ENCODE assay signal across 8 cellular contexts in genomic region chr17:80859004-80859941, GRCh38.
DNase-seq lines count a peak whose midpoint lies in the region; ATAC-seq and TF ChIP-seq lines count a peak whose summit lies in the region.

No MANE protein-coding gene starts in this region.

- peaks cover 79% of the 10 kb centered on the region for H3K4me1 Mint-ChIP-seq in activated CD4-positive, alpha-beta T cell treated with anti-CD3 and anti-CD28 coated beads, Interleukin-2, amount 10 ng/mL, durations not matched to agents 24 days and 14 days
- H3K4me1 Mint-ChIP-seq in CD4-positive, alpha-beta T cell (ENCODE audit: low read depth), result peaks cover 44% of the 10 kb centered on the region

- POLR2A ChIA-PET in CD4-positive, alpha-beta T cell (lab: Charles Lee), result interaction anchor here (0.6 to 2.3 kb wide), 3 partner anchors 11 to 405 kb away, joined by 3 to 7 read pairs (median 6); no protein-coding TSS in a partner anchor

- peak in 3 of 9 donors; percentile 20 to 28 (median 22) for TF ChIP-seq CTCF in heart right ventricle (IDR thresholded peaks at IDR 0.05)
- TF ChIP-seq CTCF in CD4-positive, alpha-beta T cell (IDR thresholded peaks at IDR 0.05), result no peak

- WGBS in heart right ventricle, 2 donors, result 61 to 62% methylated on average over 40 of the region's 40 CpGs

- peaks cover 7% of the 10 kb centered on the region for H3K9me3 Mint-ChIP-seq in activated CD4-positive, alpha-beta T cell treated with anti-CD3 and anti-CD28 coated beads, Interleukin-2, amount 10 ng/mL, durations not matched to agents 24 days and 14 days
- peaks cover 10 to 16% of the 10 kb centered on the region in 2 donors for H3K9me3 Mint-ChIP-seq in activated naive CD4-positive, alpha-beta T cell treated with anti-CD3 and anti-CD28 coated beads, Interleukin-2, amount 50 U/mL, for 72 hours
- no peaks in the 10 kb centered on the region for H3K9me3 Mint-ChIP-seq in CD4-positive, alpha-beta T cell

- peak overlapping the region; percentile 59 for H3K4me3 Mint-ChIP-seq in activated CD4-positive, alpha-beta T cell treated with anti-CD3 and anti-CD28 coated beads, Interleukin-2, amount 10 ng/mL, durations not matched to agents 24 days and 14 days
- H3K4me3 Mint-ChIP-seq in CD4-positive, alpha-beta T cell, result no peak overlapping the region

- peaks cover 81% of the 10 kb centered on the region for H3K36me3 Mint-ChIP-seq in activated CD4-positive, alpha-beta T cell treated with anti-CD3 and anti-CD28 coated beads, Interleukin-2, amount 10 ng/mL, durations not matched to agents 24 days and 14 days (ENCODE audit: low read depth)
- H3K36me3 Mint-ChIP-seq in activated naive CD4-positive, alpha-beta T cell treated with anti-CD3 and anti-CD28 coated beads, Interleukin-2, amount 50 U/mL, for 72 hours, result peaks cover 65 to 80% of the 10 kb centered on the region in 2 donors
- peaks cover 62% of the 10 kb centered on the region for H3K36me3 Mint-ChIP-seq in CD4-positive, alpha-beta T cell (ENCODE audit: low read depth)

- DNase-seq in activated CD4-positive, alpha-beta T cell treated with anti-CD3 and anti-CD28 coated beads, Interleukin-2, amount 10 ng/mL, durations not matched to agents 24 days and 14 days, result no peak
- DNase-seq in activated CD4-positive, alpha-beta T cell treated with anti-CD3 and anti-CD28 coated beads, Interleukin-2, amount 50 U/mL, for 1 hour, result no peak
- no peak for DNase-seq in activated naive CD4-positive, alpha-beta T cell treated with anti-CD3 and anti-CD28 coated beads, Interleukin-2, amount 50 U/mL, for 72 hours (ENCODE audit: low spot score in 2 of 2)
- DNase-seq in heart right ventricle (peak; percentile 74 to 79), OCI-M2 (lab: John Stamatoyannopoulos, UW; ENCODE audit: unreplicated experiment) (no peak)
- DNase-seq in activated CD4-positive, CD25-positive, alpha-beta regulatory T cell treated with anti-CD3 and anti-CD28 coated beads, Interleukin-2, amount 50 U/mL, for 72 hours, result no peak
- DNase-seq in CD4-positive, alpha-beta T cell, result no peak

- peak overlapping the region; percentile 62 for H3K9ac ChIP-seq in skeletal muscle satellite cell (ENCODE audit: low read depth, low read length)

- H3K4me2 ChIP-seq in skeletal muscle satellite cell (ENCODE audit: low read length), result peak overlapping the region; percentile 50

- peak overlapping the region; percentile 91 for H3K27ac Mint-ChIP-seq in activated CD4-positive, alpha-beta T cell treated with anti-CD3 and anti-CD28 coated beads, Interleukin-2, amount 10 ng/mL, durations not matched to agents 24 days and 14 days
- H3K27ac Mint-ChIP-seq in activated naive CD4-positive, alpha-beta T cell treated with anti-CD3 and anti-CD28 coated beads, Interleukin-2, amount 50 U/mL, for 72 hours, result peak overlapping the region; percentile 98 to 100
- no peak overlapping the region for H3K27ac Mint-ChIP-seq in CD4-positive, alpha-beta T cell

- H3K4me3 ChIP-seq in heart right ventricle (no peak overlapping the region), skeletal muscle satellite cell (ENCODE audit: low read length) (no peak overlapping the region)

- intact Hi-C loops in activated CD4-positive, alpha-beta T cell treated with anti-CD3 and anti-CD28 coated beads, Interleukin-2, amount 10 ng/mL, durations not matched to agents 24 days and 14 days (cut with micrococcal nuclease), result loop anchor here (5.0 kb wide), 1 partner anchor 72 kb away; no protein-coding TSS in a partner anchor
- intact Hi-C loops in heart right ventricle (cut with DNase I), result no loop called here
- intact Hi-C loops in CD4-positive, alpha-beta T cell (cut with DNase I, micrococcal nuclease), result no loop called here

- H3K9me3 ChIP-seq in heart right ventricle, result peaks cover 0 to 4% (median 0%) of the 10 kb centered on the region in 11 donors
- H3K9me3 ChIP-seq in skeletal muscle satellite cell (replicated peaks; ENCODE audit: low read length), result no peaks in the 10 kb centered on the region
- no peaks in the 10 kb centered on the region for H3K9me3 ChIP-seq in CD4-positive, alpha-beta T cell (ENCODE audit: control insufficient read depth, low read length)

- H3K27me3 ChIP-seq in heart right ventricle (no peaks in the 10 kb centered on the region), skeletal muscle satellite cell (ENCODE audit: control insufficient read depth, insufficient read depth, low read length) (no peaks in the 10 kb centered on the region)
- H3K27me3 ChIP-seq in CD4-positive, alpha-beta T cell (ENCODE audit: control insufficient read depth, insufficient read depth, low read length), result no peaks in the 10 kb centered on the region

- CTCF ChIA-PET in CD4-positive, alpha-beta T cell (lab: Charles Lee), result interaction anchor here (0.6 kb wide), 1 partner anchor 130 kb away, joined by 3 read pairs; no protein-coding TSS in a partner anchor

- H3K27me3 Mint-ChIP-seq in activated CD4-positive, alpha-beta T cell treated with anti-CD3 and anti-CD28 coated beads, Interleukin-2, amount 10 ng/mL, durations not matched to agents 24 days and 14 days, result no peaks in the 10 kb centered on the region
- H3K27me3 Mint-ChIP-seq in CD4-positive, alpha-beta T cell, result no peaks in the 10 kb centered on the region

- H3K27ac ChIP-seq in heart right ventricle, result peak overlapping the region in 1 of 10 donors; percentile 8
- no peak overlapping the region for H3K27ac ChIP-seq in CD4-positive, alpha-beta T cell (ENCODE audit: low read depth, low read length)

- ATAC-seq in activated naive CD4-positive, alpha-beta T cell treated with anti-CD3 and anti-CD28 coated beads, Interleukin-2, amount 50 U/mL, for 72 hours, result no peak
- peak; percentile 62 to 87 (median 80) for ATAC-seq in heart right ventricle
- no peak for ATAC-seq in CD4-positive, alpha-beta T cell (ENCODE audit: poor library complexity)

- H3K4me1 ChIP-seq in heart right ventricle (peaks cover 0 to 39% (median 17%) of the 10 kb centered on the region in 9 donors), skeletal muscle satellite cell (ENCODE audit: control insufficient read depth, insufficient read depth, low read length) (peaks cover 49% of the 10 kb centered on the region)

- H3K36me3 ChIP-seq in heart right ventricle (peaks cover 0 to 42% (median 0%) of the 10 kb centered on the region in 9 donors), skeletal muscle satellite cell (ENCODE audit: insufficient read depth, low read length) (peaks cover 13% of the 10 kb centered on the region)

Comparison
In these comparisons a context has a peak if more than half of its experiments do, and no peak if none do; other contexts are left out.
1. DNase-seq: peak in heart right ventricle (2 of 2); none in activated CD4-positive, alpha-beta T cell treated with anti-CD3 and anti-CD28 coated beads, Interleukin-2, amount 10 ng/mL, durations not matched to agents 24 days and 14 days (single experiment), activated CD4-positive, alpha-beta T cell treated with anti-CD3 and anti-CD28 coated beads, Interleukin-2, amount 50 U/mL, for 1 hour (single experiment), activated naive CD4-positive, alpha-beta T cell treated with anti-CD3 and anti-CD28 coated beads, Interleukin-2, amount 50 U/mL, for 72 hours (0 of 2), OCI-M2 (single experiment), activated CD4-positive, CD25-positive, alpha-beta regulatory T cell treated with anti-CD3 and anti-CD28 coated beads, Interleukin-2, amount 50 U/mL, for 72 hours (single experiment) and CD4-positive, alpha-beta T cell (0 of 10).
2. ATAC-seq: peak in heart right ventricle (8 of 8); none in activated naive CD4-positive, alpha-beta T cell treated with anti-CD3 and anti-CD28 coated beads, Interleukin-2, amount 50 U/mL, for 72 hours (0 of 2) and CD4-positive, alpha-beta T cell (single experiment).